In the genomic region with DNA sequence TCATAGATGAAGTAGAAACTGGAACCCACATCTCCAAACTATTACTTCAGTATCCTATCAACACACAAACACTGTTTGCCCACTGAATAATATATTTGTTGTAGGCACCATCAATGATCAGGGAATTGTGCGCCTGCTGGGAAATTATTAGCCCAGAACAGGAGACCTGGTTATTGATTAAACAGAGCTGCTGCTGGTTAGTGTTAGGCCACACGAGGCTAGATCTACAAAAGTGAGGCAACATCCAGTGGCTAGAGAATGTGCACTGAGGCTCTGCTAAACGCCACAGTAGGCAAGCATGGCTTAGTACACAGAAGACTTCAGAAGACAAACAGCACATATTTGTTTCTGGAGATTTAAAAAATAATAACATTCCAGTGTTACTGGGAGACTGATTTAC, we compare ENCODE assay signal across 1 cellular context.
TF ChIP-seq lines count a peak whose summit lies in the region.

No MANE protein-coding gene starts in this region.

TF ChIP-seq in HepG2, 621 proteins besides CTCF, POLR2A, EP300 and RAD21 (continued from another document and continues in another):
- TF ChIP-seq, protein P1, sequence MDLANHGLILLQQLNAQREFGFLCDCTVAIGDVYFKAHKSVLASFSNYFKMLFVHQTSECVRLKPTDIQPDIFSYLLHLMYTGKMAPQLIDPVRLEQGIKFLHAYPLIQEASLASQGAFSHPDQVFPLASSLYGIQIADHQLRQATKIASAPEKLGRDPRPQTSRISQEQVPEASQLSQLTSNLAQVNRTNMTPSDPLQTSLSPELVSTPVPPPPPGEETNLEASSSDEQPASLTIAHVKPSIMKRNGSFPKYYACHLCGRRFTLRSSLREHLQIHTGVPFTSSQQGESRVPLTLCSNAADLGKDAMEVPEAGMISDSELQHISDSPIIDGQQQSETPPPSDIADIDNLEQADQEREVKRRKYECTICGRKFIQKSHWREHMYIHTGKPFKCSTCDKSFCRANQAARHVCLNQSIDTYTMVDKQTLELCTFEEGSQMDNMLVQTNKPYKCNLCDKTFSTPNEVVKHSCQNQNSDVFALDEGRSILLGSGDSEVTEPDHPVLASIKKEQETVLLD (CRISPR knock-in tag; IDR thresholded peaks at IDR 0.05; ENCODE audit: low read depth) = no peak
- no peak for TF ChIP-seq RFX5 (IDR thresholded peaks at IDR 0.05; ENCODE audit: low read depth, low read length)
- TF ChIP-seq, protein P2, sequence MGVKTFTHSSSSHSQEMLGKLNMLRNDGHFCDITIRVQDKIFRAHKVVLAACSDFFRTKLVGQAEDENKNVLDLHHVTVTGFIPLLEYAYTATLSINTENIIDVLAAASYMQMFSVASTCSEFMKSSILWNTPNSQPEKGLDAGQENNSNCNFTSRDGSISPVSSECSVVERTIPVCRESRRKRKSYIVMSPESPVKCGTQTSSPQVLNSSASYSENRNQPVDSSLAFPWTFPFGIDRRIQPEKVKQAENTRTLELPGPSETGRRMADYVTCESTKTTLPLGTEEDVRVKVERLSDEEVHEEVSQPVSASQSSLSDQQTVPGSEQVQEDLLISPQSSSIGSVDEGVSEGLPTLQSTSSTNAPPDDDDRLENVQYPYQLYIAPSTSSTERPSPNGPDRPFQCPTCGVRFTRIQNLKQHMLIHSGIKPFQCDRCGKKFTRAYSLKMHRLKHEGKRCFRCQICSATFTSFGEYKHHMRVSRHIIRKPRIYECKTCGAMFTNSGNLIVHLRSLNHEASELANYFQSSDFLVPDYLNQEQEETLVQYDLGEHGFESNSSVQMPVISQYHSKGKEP (CRISPR knock-in tag; IDR thresholded peaks at IDR 0.05) = no peak
- TF ChIP-seq ZNF713 (CRISPR knock-in tag; IDR thresholded peaks at IDR 0.05) = no peak
- TF ChIP-seq, protein P3, sequence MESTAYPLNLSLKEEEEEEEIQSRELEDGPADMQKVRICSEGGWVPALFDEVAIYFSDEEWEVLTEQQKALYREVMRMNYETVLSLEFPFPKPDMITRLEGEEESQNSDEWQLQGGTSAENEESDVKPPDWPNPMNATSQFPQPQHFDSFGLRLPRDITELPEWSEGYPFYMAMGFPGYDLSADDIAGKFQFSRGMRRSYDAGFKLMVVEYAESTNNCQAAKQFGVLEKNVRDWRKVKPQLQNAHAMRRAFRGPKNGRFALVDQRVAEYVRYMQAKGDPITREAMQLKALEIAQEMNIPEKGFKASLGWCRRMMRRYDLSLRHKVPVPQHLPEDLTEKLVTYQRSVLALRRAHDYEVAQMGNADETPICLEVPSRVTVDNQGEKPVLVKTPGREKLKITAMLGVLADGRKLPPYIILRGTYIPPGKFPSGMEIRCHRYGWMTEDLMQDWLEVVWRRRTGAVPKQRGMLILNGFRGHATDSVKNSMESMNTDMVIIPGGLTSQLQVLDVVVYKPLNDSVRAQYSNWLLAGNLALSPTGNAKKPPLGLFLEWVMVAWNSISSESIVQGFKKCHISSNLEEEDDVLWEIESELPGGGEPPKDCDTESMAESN (CRISPR knock-in tag; conservative IDR thresholded peaks at IDR 0.05) = no peak
- TF ChIP-seq, protein P4, sequence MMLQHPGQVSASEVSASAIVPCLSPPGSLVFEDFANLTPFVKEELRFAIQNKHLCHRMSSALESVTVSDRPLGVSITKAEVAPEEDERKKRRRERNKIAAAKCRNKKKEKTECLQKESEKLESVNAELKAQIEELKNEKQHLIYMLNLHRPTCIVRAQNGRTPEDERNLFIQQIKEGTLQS (CRISPR knock-in tag; IDR thresholded peaks at IDR 0.05) = no peak
- TF ChIP-seq, protein P5, sequence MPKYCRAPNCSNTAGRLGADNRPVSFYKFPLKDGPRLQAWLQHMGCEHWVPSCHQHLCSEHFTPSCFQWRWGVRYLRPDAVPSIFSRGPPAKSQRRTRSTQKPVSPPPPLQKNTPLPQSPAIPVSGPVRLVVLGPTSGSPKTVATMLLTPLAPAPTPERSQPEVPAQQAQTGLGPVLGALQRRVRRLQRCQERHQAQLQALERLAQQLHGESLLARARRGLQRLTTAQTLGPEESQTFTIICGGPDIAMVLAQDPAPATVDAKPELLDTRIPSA (CRISPR knock-in tag; IDR thresholded peaks at IDR 0.05; ENCODE audit: borderline replicate concordance) = no peak
- peak; percentile 89 for TF ChIP-seq HNRNPUL1 (IDR thresholded peaks at IDR 0.05; ENCODE audit: low read depth, low read length)
- TF ChIP-seq PHF5A (CRISPR knock-in tag; IDR thresholded peaks at IDR 0.05; ENCODE audit: low read depth, unreplicated experiment) = no peak
- TF ChIP-seq PRMT3 (CRISPR knock-in tag; IDR thresholded peaks at IDR 0.05; ENCODE audit: borderline replicate concordance, low read depth) = no peak
- no peak for TF ChIP-seq ZNF781 (CRISPR knock-in tag; IDR thresholded peaks at IDR 0.05; ENCODE audit: borderline replicate concordance, not compliant biosample characterization)
- no peak for TF ChIP-seq NFKBIZ (CRISPR knock-in tag; IDR thresholded peaks at IDR 0.05)
- TF ChIP-seq ZNF556 (CRISPR knock-in tag; IDR thresholded peaks at IDR 0.05; ENCODE audit: borderline replicate concordance) = no peak
- TF ChIP-seq CHD4 (IDR thresholded peaks at IDR 0.05; ENCODE audit: borderline replicate concordance, low read length) = no peak
- TF ChIP-seq CBFB (CRISPR knock-in tag; IDR thresholded peaks at IDR 0.05) = no peak
- no peak for TF ChIP-seq EEA1 (CRISPR knock-in tag; IDR thresholded peaks at IDR 0.05; ENCODE audit: borderline replicate concordance)
- TF ChIP-seq PTBP1 (IDR thresholded peaks at IDR 0.05; ENCODE audit: low read depth, low read length, poor library complexity, severe bottlenecking) = no peak
- TF ChIP-seq PLRG1 (conservative IDR thresholded peaks at IDR 0.05) = no peak
- TF ChIP-seq SIN3B (IDR thresholded peaks at IDR 0.05; ENCODE audit: low read length) = no peak
- TF ChIP-seq, protein P6, sequence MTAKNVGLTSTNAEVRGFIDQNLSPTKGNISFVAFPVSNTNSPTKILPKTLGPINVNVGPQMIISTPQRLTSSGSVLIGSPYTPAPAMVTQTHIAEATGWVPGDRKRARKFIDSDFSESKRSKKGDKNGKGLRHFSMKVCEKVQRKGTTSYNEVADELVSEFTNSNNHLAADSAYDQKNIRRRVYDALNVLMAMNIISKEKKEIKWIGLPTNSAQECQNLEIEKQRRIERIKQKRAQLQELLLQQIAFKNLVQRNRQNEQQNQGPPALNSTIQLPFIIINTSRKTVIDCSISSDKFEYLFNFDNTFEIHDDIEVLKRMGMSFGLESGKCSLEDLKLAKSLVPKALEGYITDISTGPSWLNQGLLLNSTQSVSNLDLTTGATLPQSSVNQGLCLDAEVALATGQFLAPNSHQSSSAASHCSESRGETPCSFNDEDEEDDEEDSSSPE (CRISPR knock-in tag; IDR thresholded peaks at IDR 0.05) = no peak
- TF ChIP-seq, protein P7, sequence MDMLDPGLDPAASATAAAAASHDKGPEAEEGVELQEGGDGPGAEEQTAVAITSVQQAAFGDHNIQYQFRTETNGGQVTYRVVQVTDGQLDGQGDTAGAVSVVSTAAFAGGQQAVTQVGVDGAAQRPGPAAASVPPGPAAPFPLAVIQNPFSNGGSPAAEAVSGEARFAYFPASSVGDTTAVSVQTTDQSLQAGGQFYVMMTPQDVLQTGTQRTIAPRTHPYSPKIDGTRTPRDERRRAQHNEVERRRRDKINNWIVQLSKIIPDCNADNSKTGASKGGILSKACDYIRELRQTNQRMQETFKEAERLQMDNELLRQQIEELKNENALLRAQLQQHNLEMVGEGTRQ (IDR thresholded peaks at IDR 0.05; ENCODE audit: low read depth, low read length) = no peak
- TF ChIP-seq, protein P7 (CRISPR knock-in tag; IDR thresholded peaks at IDR 0.05; ENCODE audit: borderline replicate concordance) = no peak
- TF ChIP-seq MBNL3 (CRISPR knock-in tag; conservative IDR thresholded peaks at IDR 0.05) = no peak
- TF ChIP-seq, protein P8, sequence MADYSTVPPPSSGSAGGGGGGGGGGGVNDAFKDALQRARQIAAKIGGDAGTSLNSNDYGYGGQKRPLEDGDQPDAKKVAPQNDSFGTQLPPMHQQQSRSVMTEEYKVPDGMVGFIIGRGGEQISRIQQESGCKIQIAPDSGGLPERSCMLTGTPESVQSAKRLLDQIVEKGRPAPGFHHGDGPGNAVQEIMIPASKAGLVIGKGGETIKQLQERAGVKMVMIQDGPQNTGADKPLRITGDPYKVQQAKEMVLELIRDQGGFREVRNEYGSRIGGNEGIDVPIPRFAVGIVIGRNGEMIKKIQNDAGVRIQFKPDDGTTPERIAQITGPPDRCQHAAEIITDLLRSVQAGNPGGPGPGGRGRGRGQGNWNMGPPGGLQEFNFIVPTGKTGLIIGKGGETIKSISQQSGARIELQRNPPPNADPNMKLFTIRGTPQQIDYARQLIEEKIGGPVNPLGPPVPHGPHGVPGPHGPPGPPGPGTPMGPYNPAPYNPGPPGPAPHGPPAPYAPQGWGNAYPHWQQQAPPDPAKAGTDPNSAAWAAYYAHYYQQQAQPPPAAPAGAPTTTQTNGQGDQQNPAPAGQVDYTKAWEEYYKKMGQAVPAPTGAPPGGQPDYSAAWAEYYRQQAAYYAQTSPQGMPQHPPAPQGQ (CRISPR knock-in tag; IDR thresholded peaks at IDR 0.05; ENCODE audit: borderline replicate concordance) = no peak
- TF ChIP-seq MEF2D (CRISPR knock-in tag; IDR thresholded peaks at IDR 0.05) = no peak
- TF ChIP-seq, protein P9, sequence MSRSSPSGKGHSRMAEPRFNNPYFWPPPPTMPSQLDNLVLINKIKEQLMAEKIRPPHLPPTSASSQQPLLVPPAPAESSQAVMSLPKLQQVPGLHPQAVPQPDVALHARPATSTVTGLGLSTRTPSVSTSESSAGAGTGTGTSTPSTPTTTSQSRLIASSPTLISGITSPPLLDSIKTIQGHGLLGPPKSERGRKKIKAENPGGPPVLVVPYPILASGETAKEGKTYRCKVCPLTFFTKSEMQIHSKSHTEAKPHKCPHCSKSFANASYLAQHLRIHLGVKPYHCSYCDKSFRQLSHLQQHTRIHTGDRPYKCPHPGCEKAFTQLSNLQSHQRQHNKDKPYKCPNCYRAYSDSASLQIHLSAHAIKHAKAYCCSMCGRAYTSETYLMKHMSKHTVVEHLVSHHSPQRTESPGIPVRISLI (CRISPR knock-in tag; IDR thresholded peaks at IDR 0.05; ENCODE audit: borderline replicate concordance) = no peak
- TF ChIP-seq, protein P10, sequence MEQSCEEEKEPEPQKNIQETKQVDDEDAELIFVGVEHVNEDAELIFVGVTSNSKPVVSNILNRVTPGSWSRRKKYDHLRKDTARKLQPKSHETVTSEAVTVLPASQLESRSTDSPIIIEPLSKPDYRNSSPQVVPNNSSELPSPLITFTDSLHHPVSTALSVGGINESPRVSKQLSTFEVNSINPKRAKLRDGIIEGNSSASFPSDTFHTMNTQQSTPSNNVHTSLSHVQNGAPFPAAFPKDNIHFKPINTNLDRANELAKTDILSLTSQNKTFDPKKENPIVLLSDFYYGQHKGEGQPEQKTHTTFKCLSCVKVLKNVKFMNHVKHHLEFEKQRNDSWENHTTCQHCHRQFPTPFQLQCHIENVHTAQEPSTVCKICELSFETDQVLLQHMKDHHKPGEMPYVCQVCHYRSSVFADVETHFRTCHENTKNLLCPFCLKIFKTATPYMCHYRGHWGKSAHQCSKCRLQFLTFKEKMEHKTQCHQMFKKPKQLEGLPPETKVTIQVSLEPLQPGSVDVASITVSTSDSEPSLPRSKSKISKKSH (CRISPR knock-in tag; IDR thresholded peaks at IDR 0.05; ENCODE audit: borderline replicate concordance) = no peak
- 0 out of 2 replicates have a peak, but pooled peaks have one; percentile 11 for TF ChIP-seq SMC3 (IDR thresholded peaks at IDR 0.05; ENCODE audit: low read length)
- TF ChIP-seq NFE2 (CRISPR knock-in tag; IDR thresholded peaks at IDR 0.05) = no peak
- TF ChIP-seq, protein P11, sequence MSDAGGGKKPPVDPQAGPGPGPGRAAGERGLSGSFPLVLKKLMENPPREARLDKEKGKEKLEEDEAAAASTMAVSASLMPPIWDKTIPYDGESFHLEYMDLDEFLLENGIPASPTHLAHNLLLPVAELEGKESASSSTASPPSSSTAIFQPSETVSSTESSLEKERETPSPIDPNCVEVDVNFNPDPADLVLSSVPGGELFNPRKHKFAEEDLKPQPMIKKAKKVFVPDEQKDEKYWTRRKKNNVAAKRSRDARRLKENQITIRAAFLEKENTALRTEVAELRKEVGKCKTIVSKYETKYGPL (CRISPR knock-in tag; IDR thresholded peaks at IDR 0.05) = no peak
- no peak for TF ChIP-seq CCDC6 (CRISPR knock-in tag; IDR thresholded peaks at IDR 0.05)
- TF ChIP-seq TBX3 (IDR thresholded peaks at IDR 0.05; ENCODE audit: borderline replicate concordance) = peak; percentile 20; the same call in 1 of the 2 replicates
- TF ChIP-seq ZNF672 (CRISPR knock-in tag; IDR thresholded peaks at IDR 0.05) = no peak
- TF ChIP-seq, protein P12, sequence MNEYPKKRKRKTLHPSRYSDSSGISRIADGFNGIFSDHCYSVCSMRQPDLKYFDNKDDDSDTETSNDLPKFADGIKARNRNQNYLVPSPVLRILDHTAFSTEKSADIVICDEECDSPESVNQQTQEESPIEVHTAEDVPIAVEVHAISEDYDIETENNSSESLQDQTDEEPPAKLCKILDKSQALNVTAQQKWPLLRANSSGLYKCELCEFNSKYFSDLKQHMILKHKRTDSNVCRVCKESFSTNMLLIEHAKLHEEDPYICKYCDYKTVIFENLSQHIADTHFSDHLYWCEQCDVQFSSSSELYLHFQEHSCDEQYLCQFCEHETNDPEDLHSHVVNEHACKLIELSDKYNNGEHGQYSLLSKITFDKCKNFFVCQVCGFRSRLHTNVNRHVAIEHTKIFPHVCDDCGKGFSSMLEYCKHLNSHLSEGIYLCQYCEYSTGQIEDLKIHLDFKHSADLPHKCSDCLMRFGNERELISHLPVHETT (CRISPR knock-in tag; conservative IDR thresholded peaks at IDR 0.05) = no peak
- TF ChIP-seq, protein P13, sequence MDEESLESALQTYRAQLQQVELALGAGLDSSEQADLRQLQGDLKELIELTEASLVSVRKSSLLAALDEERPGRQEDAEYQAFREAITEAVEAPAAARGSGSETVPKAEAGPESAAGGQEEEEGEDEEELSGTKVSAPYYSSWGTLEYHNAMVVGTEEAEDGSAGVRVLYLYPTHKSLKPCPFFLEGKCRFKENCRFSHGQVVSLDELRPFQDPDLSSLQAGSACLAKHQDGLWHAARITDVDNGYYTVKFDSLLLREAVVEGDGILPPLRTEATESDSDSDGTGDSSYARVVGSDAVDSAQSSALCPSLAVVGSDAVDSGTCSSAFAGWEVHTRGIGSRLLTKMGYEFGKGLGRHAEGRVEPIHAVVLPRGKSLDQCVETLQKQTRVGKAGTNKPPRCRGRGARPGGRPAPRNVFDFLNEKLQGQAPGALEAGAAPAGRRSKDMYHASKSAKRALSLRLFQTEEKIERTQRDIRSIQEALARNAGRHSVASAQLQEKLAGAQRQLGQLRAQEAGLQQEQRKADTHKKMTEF (CRISPR knock-in tag; IDR thresholded peaks at IDR 0.05) = peak; percentile 68
